1 cellular context compared by ENCODE assay signal in the genomic region with DNA sequence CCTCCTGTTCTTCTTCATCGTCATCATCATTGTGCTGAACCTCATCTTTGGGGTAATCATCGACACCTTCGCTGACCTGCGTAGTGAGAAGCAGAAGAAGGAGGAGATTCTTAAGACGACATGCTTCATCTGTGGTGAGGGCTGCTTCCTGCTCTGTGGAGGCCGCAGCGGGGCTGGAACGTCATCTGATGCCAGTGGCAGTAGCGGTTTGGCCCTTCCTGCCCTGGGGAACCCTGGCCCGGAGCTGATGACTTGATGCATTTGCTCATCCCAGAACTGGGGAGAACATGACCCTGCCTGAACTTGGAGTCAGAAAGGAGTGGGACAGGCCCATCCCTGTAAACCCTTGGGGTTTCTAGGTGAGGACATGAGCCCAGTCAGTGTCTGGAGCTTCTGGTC.
TF ChIP-seq lines count a peak whose summit lies in the region.

No MANE protein-coding gene starts in this region.

TF ChIP-seq in GM23338, 12 proteins besides CTCF, POLR2A, EP300 and RAD21 (continued from another document):
- TF ChIP-seq ZNF462 (CRISPR knock-in tag; IDR thresholded peaks at IDR 0.05) = no peak
- TF ChIP-seq CREB1 (CRISPR knock-in tag; IDR thresholded peaks at IDR 0.05; ENCODE audit: low read depth) = no peak
- no peak for TF ChIP-seq JUNB (IDR thresholded peaks at IDR 0.05; ENCODE audit: unreplicated experiment)
- no peak for TF ChIP-seq ZNF331 (CRISPR knock-in tag; IDR thresholded peaks at IDR 0.05; ENCODE audit: low read depth)
- no peak for TF ChIP-seq EZH2phosphoT487 (IDR thresholded peaks at IDR 0.05; ENCODE audit: unreplicated experiment)
TF ChIP-seq in GM23338: peak in this region for 0.
